In genomic region chr17:44402564-44403172, GRCh38 we compare ENCODE assay signal across 18 cellular contexts. TPM values are rescaled to one million over a fixed set of nuclear protein-coding genes. Genes with fewer than 3 reads are reported as not detected.
DNase-seq lines count a peak whose midpoint lies in the region; ATAC-seq and TF ChIP-seq lines count a peak whose summit lies in the region.
"Had no signal": no experiment of that assay in that cellular context is flagged by ENCODE, and none has a peak within 500 bp of the region (broad histone marks: within the 10 kb centered on the region; RNA-seq: fewer than 3 reads in every experiment).

No MANE protein-coding gene starts in this region.

- no peak overlapping the region for H2BK15ac ChIP-seq in mesenchymal stem cell (ENCODE audit: low read depth, poor library complexity, severe bottlenecking)

- no peak overlapping the region for H3K4me2 ChIP-seq in mesenchymal stem cell (ENCODE audit: low read length, poor library complexity, severe bottlenecking)

- no peaks in the 10 kb centered on the region for H3K9me3 ChIP-seq in mesenchymal stem cell (ENCODE audit: control insufficient read depth, low read length)
- H3K9me3 ChIP-seq: heart right ventricle, tibial nerve had no signal

- peak overlapping the region; percentile 33 for H3K27ac Mint-ChIP-seq in activated T-helper 2 cell treated with anti-CD3 and anti-CD28 coated beads, Interferon-gamma antibody, Interleukin-2, Interleukin-4, amounts not matched to agents 10 μg/mL and 5 μg/mL and 100 μg/mL, durations not matched to agents 14 hours and 24 hours and 36 hours
- no peak overlapping the region for H3K27ac Mint-ChIP-seq in T-cell
- H3K27ac Mint-ChIP-seq: B cell had no signal

- H3K4me3 ChIP-seq in GM12865 (ENCODE audit: low read depth, low read length) (no peak overlapping the region), mesenchymal stem cell (ENCODE audit: insufficient read depth in 1 of 2, low read depth in 1 of 2, low read length in 2 of 2) (no peak overlapping the region)
- H3K4me3 ChIP-seq: heart right ventricle, tibial nerve had no signal

- no peak overlapping the region for H2AK5ac ChIP-seq in mesenchymal stem cell (ENCODE audit: low read length, severe bottlenecking)

- ATAC-seq in GM18520 (IDR thresholded peaks at IDR 0.05; ENCODE audit: unreplicated experiment) (peak; percentile 62), HG03060 (IDR thresholded peaks at IDR 0.05; ENCODE audit: low read depth, unreplicated experiment) (peak; percentile 60), T-cell (replicated peaks in 1 of 4) (no peak)
- ATAC-seq: heart right ventricle had no signal

- CTCF ChIA-PET in T-cell (lab: Charles Lee): no interaction called here

- H2BK12ac ChIP-seq in mesenchymal stem cell (ENCODE audit: low read length in 2 of 2): no peak overlapping the region

- H3K9ac ChIP-seq in mesenchymal stem cell (ENCODE audit: low read length): no peak overlapping the region

- H3K4me1 ChIP-seq in mesenchymal stem cell (ENCODE audit: control insufficient read depth, insufficient read depth, low read depth, low read length): peaks cover 5% of the 10 kb centered on the region
- H3K4me1 ChIP-seq: heart right ventricle, tibial nerve had no signal

- no peak overlapping the region for H2BK5ac ChIP-seq in mesenchymal stem cell (ENCODE audit: low read depth, low read length, poor library complexity, severe bottlenecking)

- no peak for TF ChIP-seq CTCF in GM12865 (IDR thresholded peaks at IDR 0.05; ENCODE audit: insufficient read depth, low read depth, low read length, missing control alignments)

- no peak overlapping the region for H3K4me3 Mint-ChIP-seq in activated T-helper 2 cell treated with anti-CD3 and anti-CD28 coated beads, Interferon-gamma antibody, Interleukin-2, Interleukin-4, amounts not matched to agents 10 μg/mL and 5 μg/mL and 100 μg/mL, durations not matched to agents 14 hours and 24 hours and 36 hours (ENCODE audit: low read depth)
- H3K4me3 Mint-ChIP-seq in T-cell: no peak overlapping the region
- H3K4me3 Mint-ChIP-seq: B cell had no signal

- no peak overlapping the region for H3K14ac ChIP-seq in mesenchymal stem cell (ENCODE audit: low read length in 2 of 2)

- H3K27me3 ChIP-seq in mesenchymal stem cell (ENCODE audit: control insufficient read depth in 1 of 2, insufficient read depth in 1 of 2, low read length in 2 of 2): no peaks in the 10 kb centered on the region
- H3K27me3 ChIP-seq: heart right ventricle, tibial nerve had no signal

- H3K27ac ChIP-seq in mesenchymal stem cell (ENCODE audit: low read length, poor library complexity, severe bottlenecking): no peak overlapping the region
- H3K27ac ChIP-seq: heart right ventricle, tibial nerve, VCaP had no signal

- intact Hi-C loops in activated T-helper 2 cell treated with anti-CD3 and anti-CD28 coated beads, Interferon-gamma antibody, Interleukin-2, Interleukin-4, amounts not matched to agents 10 μg/mL and 5 μg/mL and 100 μg/mL, durations not matched to agents 14 hours and 24 hours and 36 hours (cut with micrococcal nuclease): loop anchor here (2.0 to 5.0 kb wide), 2 partner anchors 22 to 100 kb away; partner anchors contain the start of gene GPATCH8

- POLR2A ChIA-PET in T-cell (lab: Charles Lee): no interaction called here

- no peak overlapping the region for H3K23ac ChIP-seq in mesenchymal stem cell (ENCODE audit: low read length in 2 of 2)

- H3K36me3 Mint-ChIP-seq in activated T-helper 2 cell treated with anti-CD3 and anti-CD28 coated beads, Interferon-gamma antibody, Interleukin-2, Interleukin-4, amounts not matched to agents 10 μg/mL and 5 μg/mL and 100 μg/mL, durations not matched to agents 14 hours and 24 hours and 36 hours (ENCODE audit: low read depth): peaks cover 49% of the 10 kb centered on the region
- peaks cover 55% of the 10 kb centered on the region for H3K36me3 Mint-ChIP-seq in T-cell

- H2BK120ac ChIP-seq in mesenchymal stem cell (ENCODE audit: low read depth, low read length): no peak overlapping the region

- no peak overlapping the region for H3K4ac ChIP-seq in mesenchymal stem cell (ENCODE audit: low read depth in 1 of 2, low read length in 2 of 2)

- H3K9me3 Mint-ChIP-seq in activated T-helper 2 cell treated with anti-CD3 and anti-CD28 coated beads, Interferon-gamma antibody, Interleukin-2, Interleukin-4, amounts not matched to agents 10 μg/mL and 5 μg/mL and 100 μg/mL, durations not matched to agents 14 hours and 24 hours and 36 hours: no peaks in the 10 kb centered on the region
- H3K9me3 Mint-ChIP-seq in T-cell: no peaks in the 10 kb centered on the region

- H3K18ac ChIP-seq in mesenchymal stem cell (ENCODE audit: low read depth in 1 of 2, low read length in 2 of 2): no peak overlapping the region

- WGBS in mesenchymal stem cell: 98% methylated on average over 5 of the region's 5 CpGs

- peaks cover 25% of the 10 kb centered on the region for H3K79me1 ChIP-seq in mesenchymal stem cell (replicated peaks; ENCODE audit: low read length, poor library complexity, severe bottlenecking)

- no peak overlapping the region for H4K8ac ChIP-seq in mesenchymal stem cell (ENCODE audit: low read length)

- H3K27me3 Mint-ChIP-seq in activated T-helper 2 cell treated with anti-CD3 and anti-CD28 coated beads, Interferon-gamma antibody, Interleukin-2, Interleukin-4, amounts not matched to agents 10 μg/mL and 5 μg/mL and 100 μg/mL, durations not matched to agents 14 hours and 24 hours and 36 hours (ENCODE audit: low read depth): no peaks in the 10 kb centered on the region
- no peaks in the 10 kb centered on the region for H3K27me3 Mint-ChIP-seq in T-cell
- H3K27me3 Mint-ChIP-seq: B cell had no signal

- peak; percentile 89 for DNase-seq in GM12865 (ENCODE audit: low read depth)
- DNase-seq in activated T-helper 2 cell treated with anti-CD3 and anti-CD28 coated beads, Interferon-gamma antibody, Interleukin-2, Interleukin-4, amounts not matched to agents 10 μg/mL and 5 μg/mL and 100 μg/mL, durations not matched to agents 14 hours and 24 hours and 36 hours (ENCODE audit: low spot score): no peak
- DNase-seq in dermis blood vessel endothelial cell: no peak
- no peak for DNase-seq in T-helper 9 cell
- DNase-seq in mesenchymal stem cell: no peak
- no peak for DNase-seq in T-cell
- DNase-seq: activated naive CD4-positive, alpha-beta T cell treated with Interleukin-2 at 50 U/mL for 16 hours; heart right ventricle; IMR-90; NCI-H187 treated with DMSO at 0.1 percent for 48 hours; nucleus accumbens; stimulated activated naive CD4-positive, alpha-beta T cell; SW 1271 had no signal

- H2AFZ ChIP-seq in mesenchymal stem cell (ENCODE audit: low read depth, low read length): no peak overlapping the region

- peaks cover 10% of the 10 kb centered on the region for H3K4me1 Mint-ChIP-seq in activated T-helper 2 cell treated with anti-CD3 and anti-CD28 coated beads, Interferon-gamma antibody, Interleukin-2, Interleukin-4, amounts not matched to agents 10 μg/mL and 5 μg/mL and 100 μg/mL, durations not matched to agents 14 hours and 24 hours and 36 hours (ENCODE audit: low read depth)
- H3K4me1 Mint-ChIP-seq in T-cell: no peaks in the 10 kb centered on the region

- peaks cover 36 to 70% of the 10 kb centered on the region in 2 experiments for H3K36me3 ChIP-seq in mesenchymal stem cell (ENCODE audit: control insufficient read depth in 1 of 2, insufficient read depth in 2 of 2, low read depth in 1 of 2, low read length in 2 of 2)

- H4K91ac ChIP-seq in mesenchymal stem cell (ENCODE audit: low read length): no peak overlapping the region

RNA-seq across cellular contexts. Expression of gene ITGA2B, which starts 13.2 kb away (rescaled TPM):
- total RNA-seq in activated T-helper 2 cell treated with anti-CD3 and anti-CD28 coated beads, Interferon-gamma antibody, Interleukin-2, Interleukin-4, amounts not matched to agents 10 μg/mL and 5 μg/mL and 100 μg/mL, durations not matched to agents 14 hours and 24 hours and 36 hours: 1.5 and 2.7 TPM in 2 replicates
- total RNA-seq in dermis blood vessel endothelial cell: 0.19 and 1.0 TPM in 2 replicates
- polyA plus RNA-seq in mesenchymal stem cell (2013, experiment 1 of 2): 0.10 TPM
- 0.14 TPM for polyA plus RNA-seq in mesenchymal stem cell (2013, experiment 2 of 2)
- total RNA-seq in T-cell: 1 to 10 TPM in 3 of 5 donors, under 1 TPM in 2; 0.41 to 3.9 (median 1.1) TPM

RNA-seq across cellular contexts. Expression of gene FAM171A2, which starts 39.0 kb away (rescaled TPM):
- 0.32 and 1.0 TPM in 2 replicates for total RNA-seq in activated T-helper 2 cell treated with anti-CD3 and anti-CD28 coated beads, Interferon-gamma antibody, Interleukin-2, Interleukin-4, amounts not matched to agents 10 μg/mL and 5 μg/mL and 100 μg/mL, durations not matched to agents 14 hours and 24 hours and 36 hours
- 7.0 and 9.7 TPM in 2 replicates for total RNA-seq in dermis blood vessel endothelial cell
- 5.8 TPM for polyA plus RNA-seq in mesenchymal stem cell (2013, experiment 1 of 2)
- polyA plus RNA-seq in mesenchymal stem cell (2013, experiment 2 of 2): 5.3 TPM
- total RNA-seq in T-cell: 1 to 10 TPM in 2 of 5 donors, under 1 TPM in 3; 0.18 to 1.5 (median 0.89) TPM

RNA-seq across cellular contexts. Expression of gene GRN, which starts 57.6 kb away (rescaled TPM):
- total RNA-seq in activated T-helper 2 cell treated with anti-CD3 and anti-CD28 coated beads, Interferon-gamma antibody, Interleukin-2, Interleukin-4, amounts not matched to agents 10 μg/mL and 5 μg/mL and 100 μg/mL, durations not matched to agents 14 hours and 24 hours and 36 hours: 37.8 and 41.4 TPM in 2 replicates
- total RNA-seq in dermis blood vessel endothelial cell: 543 and 963 TPM in 2 replicates
- polyA plus RNA-seq in mesenchymal stem cell (2013, experiment 1 of 2): 475 TPM
- polyA plus RNA-seq in mesenchymal stem cell (2013, experiment 2 of 2): 458 TPM
- 10 to 100 TPM; 21.0 to 48.3 (median 40.1) TPM for total RNA-seq in T-cell

Comparison
In these comparisons a context has a peak if more than half of its experiments do, and no peak if none do; other contexts are left out.
1. ATAC-seq: peak in GM18520 (single experiment) and HG03060 (single experiment); none in T-cell (0 of 4).
2. RNA of gene GRN, which starts 57.6 kb away (total RNA-seq): 543 to 963 TPM in dermis blood vessel endothelial cell; 21.0 to 48.3 TPM in T-cell and 37.8 to 41.4 TPM in activated T-helper 2 cell treated with anti-CD3 and anti-CD28 coated beads, Interferon-gamma antibody, Interleukin-2, Interleukin-4, amounts not matched to agents 10 μg/mL and 5 μg/mL and 100 μg/mL, durations not matched to agents 14 hours and 24 hours and 36 hours; every median in the first group is over 10 times any median in the second.